ENCODE assay signal across 36 cellular contexts in the genomic region with DNA sequence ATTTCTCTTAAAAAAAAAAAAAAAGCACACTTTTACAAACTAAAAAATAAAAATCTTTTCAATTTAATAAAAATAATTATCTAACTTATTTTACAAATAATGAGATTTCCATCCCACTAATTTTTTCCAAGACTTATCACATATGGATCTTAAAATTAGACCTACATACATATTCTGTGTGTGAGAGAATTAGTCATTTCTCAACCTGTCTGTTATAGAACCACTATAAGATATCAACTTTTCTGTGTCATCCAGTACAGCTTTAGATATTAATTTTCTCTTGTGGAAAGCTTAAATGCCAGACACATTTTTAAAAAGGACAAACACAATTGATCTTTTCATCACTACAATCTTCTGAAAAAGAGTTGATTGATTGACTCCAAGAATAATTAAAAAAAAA.
"Had no signal": no experiment of that assay in that cellular context is flagged by ENCODE, and none has a peak within 500 bp of the region (broad histone marks: within the 10 kb centered on the region; RNA-seq: fewer than 3 reads in every experiment).

No MANE protein-coding gene starts in this region.

- FAIRE-seq: RCC 7860 had no signal

- H3K27ac ChIP-seq: ascending aorta, cardiac muscle cell, PC-9, RWPE1 had no signal

- H3K27ac Mint-ChIP-seq: activated CD4-positive, alpha-beta T cell treated with anti-CD3 and anti-CD28 coated beads for 36 hours; activated CD4-positive, alpha-beta T cell treated with anti-CD3 and anti-CD28 coated beads, Interleukin-2, amount 10 ng/mL, durations not matched to agents 7 days and 5 days; activated CD8-positive, alpha-beta T cell treated with anti-CD3 and anti-CD28 coated beads, Interleukin-2, amount 10 ng/mL, durations not matched to agents 7 days and 5 days; activated naive CD4-positive, alpha-beta T cell treated with anti-CD3 and anti-CD28 coated beads, Interleukin-2, amount 50 U/mL, for 24 hours; activated naive CD8-positive, alpha-beta T cell treated with anti-CD3 and anti-CD28 coated beads, Interleukin-2, amount 10 ng/mL, durations not matched to agents 7 days and 5 days; activated T-cell treated with anti-CD3 and anti-CD28 coated beads, Interleukin-2, amount 50 U/mL, for 24 hours; activated T-helper 2 cell treated with anti-CD3 and anti-CD28 coated beads, Interferon-gamma antibody, Interleukin-2, Interleukin-4, amounts not matched to agents 10 μg/mL and 5 μg/mL and 100 μg/mL, durations not matched to agents 14 hours and 24 hours and 36 hours had no signal

- DNase-seq: activated CD4-positive, alpha-beta T cell treated with anti-CD3 and anti-CD28 coated beads for 36 hours; activated CD4-positive, alpha-beta T cell treated with anti-CD3 and anti-CD28 coated beads, Interleukin-2, amount 10 ng/mL, durations not matched to agents 7 days and 5 days; activated CD4-positive, alpha-beta T cell treated with anti-CD3 and anti-CD28 coated beads, Interleukin-2, amount 50 U/mL, for 48 hours; activated CD8-positive, alpha-beta T cell treated with anti-CD3 and anti-CD28 coated beads, Interleukin-2, amount 10 ng/mL, durations not matched to agents 7 days and 5 days; activated gamma-delta T cell; activated naive CD4-positive, alpha-beta T cell treated with Interleukin-2 at 50 U/mL for 16 hours; activated naive CD8-positive, alpha-beta T cell treated with anti-CD3 and anti-CD28 coated beads, Interleukin-2, amount 10 ng/mL, durations not matched to agents 7 days and 5 days; activated T-cell treated with anti-CD3 and anti-CD28 coated beads, Interleukin-2, amount 50 U/mL, for 24 hours; amygdala; Kasumi-1; MG63; NCI-H1048; NCI-H1105 treated with DMSO at 0.1 percent for 48 hours; NCI-H1436; NCI-H1694; NCI-H2029; NCI-H345; NCI-H526; NCI-H748 treated with DMSO at 0.1 percent for 48 hours; NK-92 treated with Interleukin-12 subunit alpha and Interleukin-12 subunit beta, amount 100 ng/mL, for 24 hours; PC-9; SIG-M5; SW 1271; T-helper 1 cell; T-helper 2 cell; T-helper 9 cell had no signal

- H3K4me1 ChIP-seq: ascending aorta had no signal

- H3K4me1 Mint-ChIP-seq: activated CD4-positive, alpha-beta T cell treated with anti-CD3 and anti-CD28 coated beads for 36 hours; activated CD4-positive, alpha-beta T cell treated with anti-CD3 and anti-CD28 coated beads, Interleukin-2, amount 10 ng/mL, durations not matched to agents 7 days and 5 days; activated naive CD4-positive, alpha-beta T cell treated with anti-CD3 and anti-CD28 coated beads, Interleukin-2, amount 50 U/mL, for 24 hours; central memory CD8-positive, alpha-beta T cell had no signal

- H3K9me3 Mint-ChIP-seq: activated CD4-positive, alpha-beta T cell treated with anti-CD3 and anti-CD28 coated beads, Interleukin-2, amount 10 ng/mL, durations not matched to agents 7 days and 5 days; activated naive CD4-positive, alpha-beta T cell treated with anti-CD3 and anti-CD28 coated beads, Interleukin-2, amount 50 U/mL, for 24 hours; activated naive CD8-positive, alpha-beta T cell treated with anti-CD3 and anti-CD28 coated beads, Interleukin-2, amount 10 ng/mL, durations not matched to agents 7 days and 5 days; activated T-cell treated with anti-CD3 and anti-CD28 coated beads, Interleukin-2, amount 50 U/mL, for 24 hours; activated T-helper 2 cell treated with anti-CD3 and anti-CD28 coated beads, Interferon-gamma antibody, Interleukin-2, Interleukin-4, amounts not matched to agents 10 μg/mL and 5 μg/mL and 100 μg/mL, durations not matched to agents 14 hours and 24 hours and 36 hours; central memory CD8-positive, alpha-beta T cell; WTC11 had no signal

- H3K36me3 Mint-ChIP-seq: activated naive CD4-positive, alpha-beta T cell treated with anti-CD3 and anti-CD28 coated beads, Interleukin-2, amount 50 U/mL, for 24 hours had no signal

- H3K4me2 ChIP-seq: PC-9 had no signal

- H2AFZ ChIP-seq: PC-9 had no signal

- ATAC-seq: activated CD4-positive, alpha-beta T cell treated with anti-CD3 and anti-CD28 coated beads for 36 hours; activated CD4-positive, CD25-positive, alpha-beta regulatory T cell treated with anti-CD3 and anti-CD28 coated beads, Interleukin-2, amount 50 U/mL, for 24 hours; activated CD8-positive, alpha-beta T cell treated with anti-CD3 and anti-CD28 coated beads, Interleukin-2, amount 10 ng/mL, durations not matched to agents 7 days and 5 days; Right ventricle myocardium inferior; WTC11 had no signal

- H3K4me3 Mint-ChIP-seq: activated CD4-positive, alpha-beta T cell treated with anti-CD3 and anti-CD28 coated beads for 36 hours; activated CD4-positive, alpha-beta T cell treated with anti-CD3 and anti-CD28 coated beads, Interleukin-2, amount 10 ng/mL, durations not matched to agents 7 days and 5 days; activated CD8-positive, alpha-beta T cell treated with anti-CD3 and anti-CD28 coated beads, Interleukin-2, amount 10 ng/mL, durations not matched to agents 7 days and 5 days; activated naive CD4-positive, alpha-beta T cell treated with anti-CD3 and anti-CD28 coated beads, Interleukin-2, amount 50 U/mL, for 24 hours; activated naive CD8-positive, alpha-beta T cell treated with anti-CD3 and anti-CD28 coated beads, Interleukin-2, amount 10 ng/mL, durations not matched to agents 7 days and 5 days; activated T-cell treated with anti-CD3 and anti-CD28 coated beads, Interleukin-2, amount 50 U/mL, for 24 hours; central memory CD8-positive, alpha-beta T cell; WTC11 had no signal

- H3K27me3 ChIP-seq: ascending aorta, cardiac muscle cell, MG63 had no signal

- H3K27me3 Mint-ChIP-seq: activated CD4-positive, alpha-beta T cell treated with anti-CD3 and anti-CD28 coated beads for 36 hours; activated CD4-positive, alpha-beta T cell treated with anti-CD3 and anti-CD28 coated beads, Interleukin-2, amount 10 ng/mL, durations not matched to agents 7 days and 5 days; activated naive CD4-positive, alpha-beta T cell treated with anti-CD3 and anti-CD28 coated beads, Interleukin-2, amount 50 U/mL, for 24 hours; activated naive CD8-positive, alpha-beta T cell treated with anti-CD3 and anti-CD28 coated beads, Interleukin-2, amount 10 ng/mL, durations not matched to agents 7 days and 5 days; activated T-cell treated with anti-CD3 and anti-CD28 coated beads, Interleukin-2, amount 50 U/mL, for 24 hours; central memory CD8-positive, alpha-beta T cell had no signal

- H3K4me3 ChIP-seq: ascending aorta, cardiac muscle cell, MG63, PC-9 had no signal

- H3K9me3 ChIP-seq: ascending aorta, MG63 had no signal
